Comparison of ENCODE assay signal across 1 cellular context in genomic region chr19:41310031-41310831, GRCh38.
TF ChIP-seq lines count a peak whose summit lies in the region.

Gene CCDC97 (plus strand): TSS chr19:41310172. CDS start chr19:41310311, 139 bp downstream.

TF ChIP-seq in K562, 482 proteins besides CTCF, POLR2A, EP300 and RAD21 (continued from another document and continues in another):
- peak; percentile 94 for TF ChIP-seq AFF4 (CRISPR knock-in tag; IDR thresholded peaks at IDR 0.05)
- TF ChIP-seq RBFOX2 (IDR thresholded peaks at IDR 0.05; ENCODE audit: low read depth, low read length), result peak; percentile 90
- TF ChIP-seq MTA1 (IDR thresholded peaks at IDR 0.05; ENCODE audit: borderline replicate concordance), result peak; percentile 88
- TF ChIP-seq RERE (CRISPR knock-in tag; IDR thresholded peaks at IDR 0.05; ENCODE audit: borderline replicate concordance), result peak; percentile 62; the same call in 1 of the 2 replicates
- TF ChIP-seq ESRRA (IDR thresholded peaks at IDR 0.05; ENCODE audit: borderline replicate concordance, low read depth), result peak; percentile 90
- peak; percentile 84 for TF ChIP-seq SUPT5H (IDR thresholded peaks at IDR 0.05)
- no peak for TF ChIP-seq CREBBP (IDR thresholded peaks at IDR 0.05; ENCODE audit: low read depth, low read length)
- no peak for TF ChIP-seq HNRNPK (IDR thresholded peaks at IDR 0.05; ENCODE audit: low read depth, low read length, poor library complexity, severe bottlenecking)
- TF ChIP-seq RB1 (IDR thresholded peaks at IDR 0.05; ENCODE audit: low read depth), result peak; percentile 46
- no peak for TF ChIP-seq SRSF1 (IDR thresholded peaks at IDR 0.05; ENCODE audit: low read depth, low read length)
- TF ChIP-seq HBP1 (CRISPR knock-in tag; IDR thresholded peaks at IDR 0.05), result peak; percentile 87
- TF ChIP-seq MTA3 (IDR thresholded peaks at IDR 0.05; ENCODE audit: borderline replicate concordance), result peak; percentile 95; the same call in 1 of the 2 replicates
- TF ChIP-seq BCLAF1 (IDR thresholded peaks at IDR 0.05; ENCODE audit: borderline replicate concordance in 1 of 2, control insufficient read depth in 1 of 2, low read depth in 2 of 2, low read length in 1 of 2), result peak in 1 of 2 experiments; percentile 91; a peak in 1 of 4 replicates
- peak in 1 of 2 experiments; percentile 67; a peak in 2 of 4 replicates for TF ChIP-seq SRF (CRISPR knock-in tag; IDR thresholded peaks at IDR 0.05)
- peak; percentile 72 for TF ChIP-seq NFIC (IDR thresholded peaks at IDR 0.05)
- TF ChIP-seq ZBTB11 (CRISPR knock-in tag; IDR thresholded peaks at IDR 0.05), result peak; percentile 97 to 99 (median 98)
- no peak for TF ChIP-seq HMG20B (CRISPR knock-in tag; IDR thresholded peaks at IDR 0.05)
- peak; percentile 100 for TF ChIP-seq NCOA1 (IDR thresholded peaks at IDR 0.05; ENCODE audit: low read depth)
- TF ChIP-seq VEZF1 (CRISPR knock-in tag; IDR thresholded peaks at IDR 0.05), result peak; percentile 93
- TF ChIP-seq ZNF280A (IDR thresholded peaks at IDR 0.05; ENCODE audit: low read depth, partially characterized antibody), result peak; percentile 13
- TF ChIP-seq ZBTB17 (CRISPR knock-in tag; IDR thresholded peaks at IDR 0.05), result peak; percentile 60; the same call in 1 of the 2 replicates
- peak; percentile 51 to 60 for TF ChIP-seq E2F6 (IDR thresholded peaks at IDR 0.05; ENCODE audit: borderline replicate concordance in 1 of 2, extremely low read depth in 1 of 2, insufficient read depth in 1 of 2, insufficient read length in 1 of 2, low read depth in 1 of 2, low read length in 1 of 2, poor library complexity in 1 of 2, severe bottlenecking in 1 of 2)
- TF ChIP-seq NCOA4 (IDR thresholded peaks at IDR 0.05; ENCODE audit: partially characterized antibody), result peak; percentile 76
- no peak for TF ChIP-seq DMBX1 (CRISPR knock-in tag; IDR thresholded peaks at IDR 0.05; ENCODE audit: borderline replicate concordance)
- TF ChIP-seq CBFB (CRISPR knock-in tag; IDR thresholded peaks at IDR 0.05), result peak; percentile 84; the same call in 1 of the 2 replicates
- peak; percentile 94 for TF ChIP-seq ZFX (CRISPR knock-in tag; IDR thresholded peaks at IDR 0.05)
- TF ChIP-seq BHLHE40 (IDR thresholded peaks at IDR 0.05; ENCODE audit: low read length), result peak; percentile 90
- TF ChIP-seq ZKSCAN1 (IDR thresholded peaks at IDR 0.05; ENCODE audit: low read depth, low read length), result peak; percentile 69
- no peak for TF ChIP-seq ATF6 (CRISPR knock-in tag; IDR thresholded peaks at IDR 0.05)
- peak; percentile 54; the same call in 1 of the 2 replicates for TF ChIP-seq JUND (IDR thresholded peaks at IDR 0.05; ENCODE audit: borderline replicate concordance, low read depth, low read length)
- no peak for TF ChIP-seq JUND (tag; IDR thresholded peaks at IDR 0.05; ENCODE audit: borderline replicate concordance, low read depth, low read length)
